28 cellular contexts compared by ENCODE assay signal in the genomic region with DNA sequence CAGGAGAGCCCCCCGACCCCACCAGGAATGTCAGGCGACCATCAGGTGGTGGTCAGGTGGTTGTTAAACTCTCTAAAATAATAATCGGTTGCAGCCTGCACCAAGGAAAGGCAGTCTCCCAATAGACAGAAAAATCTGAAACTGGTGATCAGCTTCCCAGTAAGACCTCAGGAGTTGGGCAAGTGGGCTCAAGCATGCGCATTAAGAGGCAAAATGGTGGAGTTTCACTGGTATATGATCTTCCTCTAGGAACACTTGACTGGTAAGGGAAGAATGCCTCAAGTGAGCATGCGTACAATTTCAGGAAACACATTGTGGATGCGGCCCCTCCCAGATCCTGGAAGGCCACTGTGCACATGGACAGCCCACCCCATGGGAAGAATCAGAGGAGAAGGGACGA.
"Had no signal": no experiment of that assay in that cellular context is flagged by ENCODE, and none has a peak within 500 bp of the region (broad histone marks: within the 10 kb centered on the region; RNA-seq: fewer than 3 reads in every experiment).

No MANE protein-coding gene starts in this region.

- H3K4me1 ChIP-seq: colonic mucosa, foreskin keratinocyte had no signal

- H3K36me3 ChIP-seq: colonic mucosa, esophagus muscularis mucosa, esophagus squamous epithelium, gastrocnemius medialis, gastroesophageal sphincter, heart left ventricle, heart right ventricle had no signal

- DNase-seq: colonic mucosa; cortex of kidney; dermis blood vessel endothelial cell; dorsolateral prefrontal cortex; effector CD4-positive, alpha-beta T cell; effector CD8-positive, alpha-beta T cell; effector memory CD4-positive, alpha-beta T cell; effector memory CD8-positive, alpha-beta T cell; endodermal cell; erythroblast; esophagus squamous epithelium; foreskin fibroblast; foreskin keratinocyte; foreskin melanocyte; gastrocnemius medialis; glutamatergic neuron; head of caudate nucleus; heart left ventricle; heart right ventricle had no signal

- H3K9me3 ChIP-seq: colonic mucosa, gastrocnemius medialis had no signal

- H3K27me3 ChIP-seq: colonic mucosa had no signal

- FAIRE-seq: colon, endometrium, endothelial cell of umbilical vein, frontal cortex had no signal

- H3K27ac ChIP-seq: colonic mucosa, coronary artery, dorsolateral prefrontal cortex, epithelial cell of prostate, esophagus muscularis mucosa, esophagus squamous epithelium, foreskin keratinocyte, gastrocnemius medialis, gastroesophageal sphincter, heart left ventricle had no signal

- ATAC-seq: effector memory CD8-positive, alpha-beta T cell; esophagus mucosa; foreskin keratinocyte; gastrocnemius medialis; gastroesophageal sphincter; heart left ventricle; heart right ventricle had no signal

- H3K4me3 ChIP-seq: colonic mucosa, coronary artery, dorsolateral prefrontal cortex, esophagus muscularis mucosa, esophagus squamous epithelium, gastrocnemius medialis, gastroesophageal sphincter, heart left ventricle, heart right ventricle had no signal
